ENCODE assay signal across 8 cellular contexts in the genomic region with DNA sequence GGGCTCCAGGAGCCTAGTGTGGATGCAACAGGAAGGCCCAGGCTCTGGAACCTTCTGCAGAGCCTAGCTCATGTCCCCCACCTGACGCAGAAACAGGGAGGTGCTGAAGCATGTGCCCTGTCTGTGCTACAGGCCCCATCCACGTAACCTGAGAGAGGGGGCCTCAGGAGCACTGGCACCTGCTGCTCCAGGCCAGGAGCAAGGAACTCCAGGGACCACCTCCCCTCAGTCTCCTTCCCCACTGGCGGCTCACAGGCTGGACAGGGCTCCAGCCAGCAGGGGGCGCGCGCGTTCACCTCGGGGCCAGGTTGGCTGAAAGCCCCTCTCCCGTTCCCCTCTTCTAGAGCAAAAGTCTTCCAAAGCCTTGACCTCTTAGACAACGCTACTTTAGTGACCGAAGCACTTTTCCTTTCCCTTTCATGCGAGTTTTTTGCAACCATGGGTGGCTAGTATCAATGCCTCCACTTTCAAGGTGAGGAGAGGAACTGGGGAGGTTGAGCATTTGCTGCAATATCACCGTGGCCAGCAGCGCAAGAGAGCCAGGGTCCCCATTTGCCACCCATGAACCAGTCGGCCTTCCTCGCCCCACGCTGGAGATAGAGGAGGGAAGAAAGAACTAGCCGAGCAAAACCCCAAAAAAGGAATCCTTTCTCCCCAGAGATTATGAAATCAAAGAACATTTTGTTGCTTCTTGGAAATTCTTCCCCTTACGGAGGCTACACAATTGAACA. TPM values are rescaled to one million over a fixed set of nuclear protein-coding genes. Genes with fewer than 3 reads are reported as not detected.
A peak's percentile ranks its signal among the peaks of the same experiment; 100 is the strongest.
DNase-seq lines count a peak whose midpoint lies in the region; ATAC-seq and TF ChIP-seq lines count a peak whose summit lies in the region.

No MANE protein-coding gene starts in this region.

- H3K27me3 ChIP-seq in Peyer's patch (no peaks in the 10 kb centered on the region), foreskin keratinocyte (no peaks in the 10 kb centered on the region), neutrophil (peaks cover 53% of the 10 kb centered on the region), testis (no peaks in the 10 kb centered on the region)

- ATAC-seq in foreskin keratinocyte: peak; percentile 41

- peak overlapping the region; percentile 53 to 80 (median 60) for H3K4me3 ChIP-seq in Peyer's patch
- H3K4me3 ChIP-seq in neutrophil (ENCODE audit: low read depth in 1 of 2, low read length in 1 of 2): peak overlapping the region; percentile 48 to 65
- H3K4me3 ChIP-seq in testis: peak overlapping the region; percentile 62 to 81

- DNase-seq in CMK (ENCODE audit: low read depth) (peak; percentile 25), HCEC 1CT (peak; percentile 35), Peyer's patch (peak; percentile 59 to 85 (median 83)), foreskin keratinocyte (peak in 1 of 2 donors; percentile 51), testis (peak; percentile 85), NCI-H2029 (lab: John Stamatoyannopoulos, UW) (no peak)
- DNase-seq in activated effector memory CD4-positive, alpha-beta T cell treated with anti-CD3 and anti-CD28 coated beads, Interleukin-2, amount 50 U/mL, for 16 hours: peak; percentile 90

- H3K36me3 ChIP-seq in Peyer's patch (no peaks in the 10 kb centered on the region), neutrophil (no peaks in the 10 kb centered on the region), testis (ENCODE audit: low read depth, missing control alignments) (no peaks in the 10 kb centered on the region)

- H3K4me1 ChIP-seq in Peyer's patch (peaks cover 0 to 25% (median 4%) of the 10 kb centered on the region in 4 donors), foreskin keratinocyte (peaks cover 5% of the 10 kb centered on the region), neutrophil (ENCODE audit: control insufficient read depth in 1 of 2, insufficient read depth in 1 of 2, low read depth in 1 of 2, low read length in 1 of 2) (peaks cover 27% of the 10 kb centered on the region in 2 experiments), testis (peaks cover 9% of the 10 kb centered on the region)

- intact Hi-C loops in testis (cut with DNase I; ENCODE audit: low total_unique reads): no loop called here

- TF ChIP-seq POLR2A in Peyer's patch (IDR thresholded peaks at IDR 0.05) (no peak), testis (IDR thresholded peaks at IDR 0.05) (no peak)

- peak overlapping the region; percentile 53 to 58 (median 54) for H3K27ac ChIP-seq in Peyer's patch
- H3K27ac ChIP-seq in foreskin keratinocyte: peak overlapping the region; percentile 64
- no peak overlapping the region for H3K27ac ChIP-seq in neutrophil
- H3K27ac ChIP-seq in testis: peak overlapping the region; percentile 78 to 83

- TF ChIP-seq CTCF in Peyer's patch (IDR thresholded peaks at IDR 0.05): peak; percentile 77 to 94 (median 84)
- peak; percentile 82 for TF ChIP-seq CTCF in foreskin keratinocyte (conservative IDR thresholded peaks at IDR 0.05)
- TF ChIP-seq CTCF in neutrophil (IDR thresholded peaks at IDR 0.05): peak; percentile 75
- TF ChIP-seq CTCF in testis (IDR thresholded peaks at IDR 0.05): peak; percentile 81 to 95 (median 86)

- no peaks in the 10 kb centered on the region for H3K9me3 ChIP-seq in Peyer's patch
- no peaks in the 10 kb centered on the region for H3K9me3 ChIP-seq in neutrophil
- H3K9me3 ChIP-seq in testis: no peaks in the 10 kb centered on the region

- WGBS in testis, 2 donors: 2 to 12% methylated on average over 17 to 19 of the region's 19 CpGs

RNA-seq across cellular contexts. Expression of gene GPR157, which starts 52.4 kb away (rescaled TPM):
- total RNA-seq in Peyer's patch (100 to 1,000 TPM in 1 of 4 donors, 10 to 100 TPM in 2, 1 to 10 TPM in 1; 3.3 to 208 (median 10.4) TPM), foreskin keratinocyte (4.9 and 5.0 TPM in 2 replicates), testis (10 to 100 TPM in 1 of 2 donors, 1 to 10 TPM in 1; 8.8 to 11.7 TPM)
- polyA plus RNA-seq in foreskin keratinocyte (1.5 and 1.7 TPM in 2 replicates), testis (ENCODE audit: insufficient read depth, low read depth, low replicate concordance) (4.1 TPM)

RNA-seq across cellular contexts. Expression of gene H6PD, which starts 53.2 kb away (rescaled TPM):
- total RNA-seq in Peyer's patch (10 to 100 TPM; 23.1 to 72.9 (median 37.2) TPM), foreskin keratinocyte (5.0 and 8.7 TPM in 2 replicates), testis (10 to 100 TPM; 55.0 to 67.8 TPM)
- polyA plus RNA-seq in foreskin keratinocyte (1.8 and 2.9 TPM in 2 replicates), testis (ENCODE audit: insufficient read depth, low read depth, low replicate concordance) (23.8 TPM)
